ENCODE assay signal across 19 cellular contexts in genomic region chr2:19195681-19196080, GRCh38.
"Had no signal": no experiment of that assay in that cellular context is flagged by ENCODE, and none has a peak within 500 bp of the region (broad histone marks: within the 10 kb centered on the region; RNA-seq: fewer than 3 reads in every experiment).

No MANE protein-coding gene starts in this region.

- H3K9me3 Mint-ChIP-seq: activated naive CD4-positive, alpha-beta T cell treated with anti-CD3 and anti-CD28 coated beads, Interleukin-2, amount 10 ng/mL, durations not matched to agents 7 days and 5 days; dendritic cell treated with granulocyte-macrophage colony-stimulating factor and Interleukin-4, amounts not matched to agents 40 ng/mL and 50 ng/mL, for 4 days; stimulated activated naive CD8-positive, alpha-beta T cell treated with anti-CD3 and anti-CD28 coated beads, Interleukin-15, Interleukin-2, amounts not matched to agents 100 ng/mL and 50 ng/mL, for 24 hours had no signal

- H3K27me3 Mint-ChIP-seq: activated naive CD4-positive, alpha-beta T cell treated with anti-CD3 and anti-CD28 coated beads, Interleukin-2, amount 10 ng/mL, durations not matched to agents 7 days and 5 days; dendritic cell treated with granulocyte-macrophage colony-stimulating factor and Interleukin-4, amounts not matched to agents 40 ng/mL and 50 ng/mL, for 4 days; effector memory CD8-positive, alpha-beta T cell; natural killer cell treated with Interleukin-12 subunit alpha and Interleukin-12 subunit beta and Interleukin-15 and Interleukin-18, amount 100 ng/mL, for 72 hours; stimulated activated naive CD8-positive, alpha-beta T cell treated with anti-CD3 and anti-CD28 coated beads, Interleukin-15, Interleukin-2, amounts not matched to agents 100 ng/mL and 50 ng/mL, for 24 hours had no signal

- H3K27me3 ChIP-seq: adrenal gland, body of pancreas, foreskin keratinocyte, sigmoid colon, upper lobe of right lung had no signal

- H3K36me3 ChIP-seq: adrenal gland, sigmoid colon, upper lobe of right lung, WERI-Rb-1 had no signal

- H3K4me3 Mint-ChIP-seq: activated naive CD4-positive, alpha-beta T cell treated with anti-CD3 and anti-CD28 coated beads, Interleukin-2, amount 10 ng/mL, durations not matched to agents 7 days and 5 days; activated T-helper 17 cell treated with anti-CD3 and anti-CD28 coated beads, Interleukin-2, amount 50 U/mL, for 72 hours; dendritic cell treated with granulocyte-macrophage colony-stimulating factor and Interleukin-4, amounts not matched to agents 40 ng/mL and 50 ng/mL, for 4 days; effector memory CD8-positive, alpha-beta T cell; immature natural killer cell; natural killer cell treated with Interleukin-12 subunit alpha and Interleukin-12 subunit beta and Interleukin-15 and Interleukin-18, amount 100 ng/mL, for 72 hours; stimulated activated naive CD8-positive, alpha-beta T cell treated with anti-CD3 and anti-CD28 coated beads, Interleukin-15, Interleukin-2, amounts not matched to agents 100 ng/mL and 50 ng/mL, for 24 hours had no signal

- ATAC-seq: activated T-helper 17 cell treated with anti-CD3 and anti-CD28 coated beads, Interleukin-2, amount 50 U/mL, for 72 hours; body of pancreas; effector memory CD8-positive, alpha-beta T cell; foreskin keratinocyte; left lobe of liver; natural killer cell treated with Interleukin-12 subunit alpha and Interleukin-12 subunit beta and Interleukin-15 and Interleukin-18, amount 100 ng/mL, for 72 hours; upper lobe of right lung had no signal

- H3K9me3 ChIP-seq: body of pancreas, sigmoid colon, upper lobe of right lung had no signal

- H3K27ac Mint-ChIP-seq: activated naive CD4-positive, alpha-beta T cell treated with anti-CD3 and anti-CD28 coated beads, Interleukin-2, amount 10 ng/mL, durations not matched to agents 7 days and 5 days; activated T-helper 17 cell treated with anti-CD3 and anti-CD28 coated beads, Interleukin-2, amount 50 U/mL, for 72 hours; dendritic cell treated with granulocyte-macrophage colony-stimulating factor and Interleukin-4, amounts not matched to agents 40 ng/mL and 50 ng/mL, for 4 days; effector memory CD8-positive, alpha-beta T cell; immature natural killer cell; natural killer cell treated with Interleukin-12 subunit alpha and Interleukin-12 subunit beta and Interleukin-15 and Interleukin-18, amount 100 ng/mL, for 72 hours; stimulated activated naive CD8-positive, alpha-beta T cell treated with anti-CD3 and anti-CD28 coated beads, Interleukin-15, Interleukin-2, amounts not matched to agents 100 ng/mL and 50 ng/mL, for 24 hours had no signal

- H3K4me1 Mint-ChIP-seq: activated naive CD4-positive, alpha-beta T cell treated with anti-CD3 and anti-CD28 coated beads, Interleukin-2, amount 10 ng/mL, durations not matched to agents 7 days and 5 days; activated T-helper 17 cell treated with anti-CD3 and anti-CD28 coated beads, Interleukin-2, amount 50 U/mL, for 72 hours; immature natural killer cell had no signal

- H3K4me1 ChIP-seq: adrenal gland, body of pancreas, foreskin keratinocyte, upper lobe of right lung had no signal

- H3K4me3 ChIP-seq: adrenal gland, body of pancreas, sigmoid colon, upper lobe of right lung had no signal

- H3K36me3 Mint-ChIP-seq: activated naive CD4-positive, alpha-beta T cell treated with anti-CD3 and anti-CD28 coated beads, Interleukin-2, amount 10 ng/mL, durations not matched to agents 7 days and 5 days; immature natural killer cell; natural killer cell treated with Interleukin-12 subunit alpha and Interleukin-12 subunit beta and Interleukin-15 and Interleukin-18, amount 100 ng/mL, for 72 hours had no signal

- DNase-seq: activated CD4-positive, alpha-beta T cell treated with anti-CD3 and anti-CD28 coated beads for 48 hours; activated naive CD4-positive, alpha-beta T cell treated with anti-CD3 and anti-CD28 coated beads, Interleukin-2, amount 10 ng/mL, durations not matched to agents 7 days and 5 days; adrenal gland; body of pancreas; effector memory CD8-positive, alpha-beta T cell; immature natural killer cell; mammary epithelial cell; sigmoid colon; stimulated activated CD4-positive, alpha-beta T cell treated with anti-CD3 and anti-CD28 coated beads, Interleukin-4, amount 100 ng/mL, for 1 hour; stimulated activated CD8-positive, alpha-beta memory T cell treated with anti-CD3 and anti-CD28 coated beads, Interleukin-4, amount 100 ng/mL, for 48 hours; T-helper 1 cell; upper lobe of right lung; WERI-Rb-1 had no signal

- H3K27ac ChIP-seq: adrenal gland, body of pancreas, foreskin keratinocyte, sigmoid colon, upper lobe of right lung, WERI-Rb-1 had no signal
